ENCODE assay signal across 27 cellular contexts in genomic region chr10:84589526-84590205, GRCh38.
"Had no signal": no experiment of that assay in that cellular context is flagged by ENCODE, and none has a peak within 500 bp of the region (broad histone marks: within the 10 kb centered on the region; RNA-seq: fewer than 3 reads in every experiment).

No MANE protein-coding gene starts in this region.

- H3K9me3 Mint-ChIP-seq: mesothelial cell of epicardium, nephron, type B pancreatic cell had no signal

- H3K27ac ChIP-seq: esophagus squamous epithelium, heart right ventricle, left lung, neutrophil, psoas muscle, skin epidermis, tibial artery had no signal

- H3K9me3 ChIP-seq: esophagus squamous epithelium, heart right ventricle, left lung, mucosa of descending colon, neutrophil, psoas muscle, stomach, tibial artery had no signal

- H3K27me3 Mint-ChIP-seq: type B pancreatic cell had no signal

- H3K27me3 ChIP-seq: heart right ventricle, left lung, neutrophil, tibial artery had no signal

- H3K4me1 Mint-ChIP-seq: mesothelial cell of epicardium, naive B cell, nephron had no signal

- H3K36me3 Mint-ChIP-seq: mesothelial cell of epicardium, naive B cell, type B pancreatic cell had no signal

- H3K4me1 ChIP-seq: esophagus squamous epithelium, left lung, psoas muscle, tibial artery had no signal

- H3K36me3 ChIP-seq: esophagus squamous epithelium, heart right ventricle, left lung, neutrophil, stomach, tibial artery had no signal

- H3K4me3 ChIP-seq: esophagus squamous epithelium, heart right ventricle, left lung, mucosa of descending colon, psoas muscle, skin epidermis, stomach, tibial artery had no signal

- H3K27ac Mint-ChIP-seq: mesothelial cell of epicardium, naive B cell, nephron, type B pancreatic cell had no signal

- FAIRE-seq: endothelial cell of umbilical vein, islet of Langerhans had no signal

- DNase-seq: caudate nucleus; cerebellar nuclear complex; cortex of kidney; effector CD4-positive, alpha-beta T cell; esophagus squamous epithelium; foreskin melanocyte; glutamatergic neuron; heart right ventricle; hippocampal formation; left cardiac atrium; left lung; mesenchymal stem cell; mucosa of descending colon; naive B cell; psoas muscle; stimulated activated CD4-positive, alpha-beta T cell treated with anti-CD3 and anti-CD28 coated beads, Interleukin-15, amount 100 ng/mL, for 24 hours; stimulated activated CD4-positive, alpha-beta T cell treated with anti-CD3 and anti-CD28 coated beads, Interleukin-2, amount 100 ng/mL, for 48 hours; stimulated activated naive CD4-positive, alpha-beta T cell treated with Interleukin-2 at 50 U/mL for 16 hours; stomach; tibial artery had no signal

- H3K4me3 Mint-ChIP-seq: mesothelial cell of epicardium, naive B cell, nephron, type B pancreatic cell had no signal

- ATAC-seq: left cardiac atrium, left lung, mucosa of descending colon, psoas muscle had no signal
